10 cellular contexts compared by ENCODE assay signal in genomic region chr19:18306903-18307681, GRCh38. TPM values are rescaled to one million over a fixed set of nuclear protein-coding genes. Genes with fewer than 3 reads are reported as not detected.
DNase-seq lines count a peak whose midpoint lies in the region; ATAC-seq, FAIRE-seq and TF ChIP-seq lines count a peak whose summit lies in the region.
"Had no signal": no experiment of that assay in that cellular context is flagged by ENCODE, and none has a peak within 500 bp of the region (broad histone marks: within the 10 kb centered on the region; RNA-seq: fewer than 3 reads in every experiment).

No MANE protein-coding gene starts in this region.

- TF ChIP-seq CTCF in astrocyte of the spinal cord (IDR thresholded peaks at IDR 0.05; ENCODE audit: low read depth, low read length) (peak; percentile 2), mesothelial cell of epicardium (IDR thresholded peaks at IDR 0.05; ENCODE audit: unreplicated experiment) (no peak), upper lobe of right lung (IDR thresholded peaks at IDR 0.05) (no peak), GM10248 (IDR thresholded peaks at IDR 0.05; ENCODE audit: control extremely low read depth, extremely low read depth, low read depth, missing control alignments) (no peak)

- DNase-seq in activated naive CD4-positive, alpha-beta T cell treated with anti-CD3 and anti-CD28 coated beads for 36 hours: peak; percentile 62
- DNase-seq in activated naive CD4-positive, alpha-beta T cell treated with anti-CD3 and anti-CD28 coated beads, Interleukin-2, amount 50 U/mL, for 16 hours: no peak
- DNase-seq in astrocyte of the spinal cord (ENCODE audit: low read depth, low spot score) (peak; percentile 68), mesothelial cell of epicardium (ENCODE audit: low spot score in 2 of 2, unreplicated experiment in 2 of 2) (no peak), upper lobe of right lung (no peak), GM10248 (ENCODE audit: extremely low spot score) (no peak), frontal cortex (ENCODE audit: low spot score in 2 of 2) (no peak), NOMO-1 treated with dmso at 0.1 percent for 144 hours (lab: John Stamatoyannopoulos, UW; ENCODE audit: unreplicated experiment) (no peak)
- DNase-seq: KBM-7 had no signal

- CTCF ChIA-PET in activated naive CD4-positive, alpha-beta T cell treated with anti-CD3 and anti-CD28 coated beads for 36 hours (lab: Charles Lee): interaction anchor here (0.6 to 1.4 kb wide), 6 partner anchors 9 to 48 kb away, joined by 3 to 11 read pairs (median 4); partner anchors contain the start of gene LSM4
- CTCF ChIA-PET in GM10248 (lab: Yijun Ruan, JAX): interaction anchor here (1.3 to 1.4 kb wide), 4 partner anchors 15 to 55 kb away, joined by 3 to 10 read pairs (median 6); partner anchors contain the start of gene LSM4

- POLR2A ChIA-PET in GM10248 (lab: Yijun Ruan, JAX): interaction anchor here (1.4 kb wide), 1 partner anchor 26 kb away, joined by 11 read pairs; the partner anchor contains the start of gene JUND

- H3K9me3 Mint-ChIP-seq in activated naive CD4-positive, alpha-beta T cell treated with anti-CD3 and anti-CD28 coated beads for 36 hours: no peaks in the 10 kb centered on the region
- no peaks in the 10 kb centered on the region for H3K9me3 Mint-ChIP-seq in mesothelial cell of epicardium

- no peak for ATAC-seq in upper lobe of right lung

- FAIRE-seq in frontal cortex (lab: Jason Lieb, UNC): no peak
- FAIRE-seq: colon had no signal

- no peaks in the 10 kb centered on the region for H3K27me3 Mint-ChIP-seq in activated naive CD4-positive, alpha-beta T cell treated with anti-CD3 and anti-CD28 coated beads for 36 hours (ENCODE audit: low read depth)
- H3K27me3 Mint-ChIP-seq in mesothelial cell of epicardium (ENCODE audit: low read depth): no peaks in the 10 kb centered on the region

- peaks cover 38% of the 10 kb centered on the region for H3K4me1 Mint-ChIP-seq in activated naive CD4-positive, alpha-beta T cell treated with anti-CD3 and anti-CD28 coated beads for 36 hours (ENCODE audit: low read depth)
- H3K4me1 Mint-ChIP-seq in mesothelial cell of epicardium: peaks cover 21% of the 10 kb centered on the region

- in situ Hi-C loops in astrocyte of the spinal cord (cut with HindIII; ENCODE audit: low sequenced_read_pairs): no loop called here

- H3K9me3 ChIP-seq in upper lobe of right lung: no peaks in the 10 kb centered on the region

- H3K36me3 ChIP-seq in upper lobe of right lung: peaks cover 16% of the 10 kb centered on the region

- H3K36me3 Mint-ChIP-seq in activated naive CD4-positive, alpha-beta T cell treated with anti-CD3 and anti-CD28 coated beads for 36 hours (ENCODE audit: low read depth): peaks cover 14% of the 10 kb centered on the region
- peaks cover 7% of the 10 kb centered on the region for H3K36me3 Mint-ChIP-seq in mesothelial cell of epicardium

- peaks cover 46% of the 10 kb centered on the region for H3K4me1 ChIP-seq in upper lobe of right lung

- H3K27ac Mint-ChIP-seq in activated naive CD4-positive, alpha-beta T cell treated with anti-CD3 and anti-CD28 coated beads for 36 hours: peak overlapping the region; percentile 88
- peak overlapping the region; percentile 89 for H3K27ac Mint-ChIP-seq in mesothelial cell of epicardium

- H3K4me3 ChIP-seq in astrocyte of the spinal cord (ENCODE audit: low read depth, low read length) (no peak overlapping the region), upper lobe of right lung (no peak overlapping the region)

- peak overlapping the region; percentile 9 for H3K4me3 Mint-ChIP-seq in activated naive CD4-positive, alpha-beta T cell treated with anti-CD3 and anti-CD28 coated beads for 36 hours
- H3K4me3 Mint-ChIP-seq in mesothelial cell of epicardium: no peak overlapping the region

- H3K27me3 ChIP-seq in upper lobe of right lung: no peaks in the 10 kb centered on the region

- intact Hi-C loops in activated naive CD4-positive, alpha-beta T cell treated with anti-CD3 and anti-CD28 coated beads for 36 hours (cut with micrococcal nuclease): no loop called here
- intact Hi-C loops in upper lobe of right lung (cut with DNase I): no loop called here

- peak overlapping the region; percentile 97 for H3K27ac ChIP-seq in upper lobe of right lung

RNA-seq across cellular contexts. Expression of gene LSM4, which starts 15.8 kb away (rescaled TPM):
- 100 to 1,000 TPM; 439 to 451 TPM for total RNA-seq in activated naive CD4-positive, alpha-beta T cell treated with anti-CD3 and anti-CD28 coated beads for 36 hours
- total RNA-seq in mesothelial cell of epicardium: 112 to 119 TPM (median 114 TPM) in 3 replicates
- 76.9 TPM for total RNA-seq in upper lobe of right lung
- 80.3 TPM for total RNA-seq in frontal cortex

RNA-seq across cellular contexts. Expression of gene JUND, which starts 25.7 kb away (rescaled TPM):
- total RNA-seq in activated naive CD4-positive, alpha-beta T cell treated with anti-CD3 and anti-CD28 coated beads for 36 hours: 100 to 1,000 TPM in 1 of 2 experiments, 10 to 100 TPM in 1; 87.9 to 105 TPM
- 274 to 284 TPM (median 276 TPM) in 3 replicates for total RNA-seq in mesothelial cell of epicardium
- 204 TPM for total RNA-seq in upper lobe of right lung
- total RNA-seq in frontal cortex: 35.5 TPM

RNA-seq across cellular contexts. Expression of gene IQCN, which starts 32.8 kb away (rescaled TPM):
- total RNA-seq in activated naive CD4-positive, alpha-beta T cell treated with anti-CD3 and anti-CD28 coated beads for 36 hours: under 1 TPM in 1 of 2 experiments, not detected in 1; 0.19 TPM
- total RNA-seq in mesothelial cell of epicardium (14.8 to 17.1 TPM (median 16.8 TPM) in 3 replicates), upper lobe of right lung (4.9 TPM), frontal cortex (0.41 TPM)

RNA-seq across cellular contexts. Expression of gene PGPEP1, which starts 33.3 kb away (rescaled TPM):
- 10 to 100 TPM; 14.4 to 15.6 TPM for total RNA-seq in activated naive CD4-positive, alpha-beta T cell treated with anti-CD3 and anti-CD28 coated beads for 36 hours
- total RNA-seq in mesothelial cell of epicardium (22.6 to 24.3 TPM (median 23.2 TPM) in 3 replicates), upper lobe of right lung (40.8 TPM), frontal cortex (18.3 TPM)

Comparison
In these comparisons a context has a peak if more than half of its experiments do, and no peak if none do; other contexts are left out.
1. DNase-seq: peak in activated naive CD4-positive, alpha-beta T cell treated with anti-CD3 and anti-CD28 coated beads for 36 hours (single experiment) and astrocyte of the spinal cord (single experiment); none in activated naive CD4-positive, alpha-beta T cell treated with anti-CD3 and anti-CD28 coated beads, Interleukin-2, amount 50 U/mL, for 16 hours (single experiment), mesothelial cell of epicardium (0 of 2), upper lobe of right lung (single experiment), GM10248 (single experiment), frontal cortex (0 of 2) and NOMO-1 treated with dmso at 0.1 percent for 144 hours (single experiment).